ENCODE assay signal across 9 cellular contexts in genomic region chr2:113896791-113897190, GRCh38. TPM values are rescaled to one million over a fixed set of nuclear protein-coding genes. Genes with fewer than 3 reads are reported as not detected.
DNase-seq lines count a peak whose midpoint lies in the region; ATAC-seq and TF ChIP-seq lines count a peak whose summit lies in the region.
"Had no signal": no experiment of that assay in that cellular context is flagged by ENCODE, and none has a peak within 500 bp of the region (broad histone marks: within the 10 kb centered on the region; RNA-seq: fewer than 3 reads in every experiment).

No MANE protein-coding gene starts in this region.

- peak overlapping the region in 4 of 8 donors; percentile 16 to 91 (median 64) for H3K27ac Mint-ChIP-seq in CD8-positive, alpha-beta memory T cell
- H3K27ac Mint-ChIP-seq in central memory CD8-positive, alpha-beta T cell (ENCODE audit: low read depth), result no peak overlapping the region
- peak overlapping the region in 2 of 3 experiments; percentile 27 to 59 for H3K27ac Mint-ChIP-seq in nephron

- H3K27ac ChIP-seq in CD8-positive, alpha-beta memory T cell (ENCODE audit: low read depth, low read length), result no peak overlapping the region
- H3K27ac ChIP-seq in HL-60 (replicated peaks), result peak overlapping the region; percentile 27
- H3K27ac ChIP-seq: vagina had no signal

- CTCF ChIA-PET in CD8-positive, alpha-beta memory T cell (lab: Charles Lee), result interaction anchor here (1.1 to 1.4 kb wide), 2 partner anchors 17 to 141 kb away, joined by 4 read pairs; partner anchors contain the start of gene SLC35F5

- H3K4me1 Mint-ChIP-seq in CD8-positive, alpha-beta memory T cell, result peaks cover 95 to 100% (median 100%) of the 10 kb centered on the region in 3 donors
- H3K4me1 Mint-ChIP-seq in central memory CD8-positive, alpha-beta T cell, result peaks cover 90% of the 10 kb centered on the region
- H3K4me1 Mint-ChIP-seq in nephron, result peaks cover 68% of the 10 kb centered on the region

- no peak overlapping the region for H3K4me3 ChIP-seq in CD8-positive, alpha-beta memory T cell (ENCODE audit: low read length)
- no peak overlapping the region for H3K4me3 ChIP-seq in HL-60 (replicated peaks; ENCODE audit: insufficient read depth, low read length)
- H3K4me3 ChIP-seq: vagina had no signal

- in situ Hi-C loops in ACHN (cut with HindIII; ENCODE audit: low pct_ligation_motif_present, low pct_unique_long_range_greater_than_20kb, low sequenced_read_pairs), result no loop called here

- H3K9me3 Mint-ChIP-seq in CD8-positive, alpha-beta memory T cell, result no peaks in the 10 kb centered on the region
- H3K9me3 Mint-ChIP-seq in central memory CD8-positive, alpha-beta T cell, result no peaks in the 10 kb centered on the region
- no peaks in the 10 kb centered on the region for H3K9me3 Mint-ChIP-seq in nephron

- DNase-seq in CD8-positive, alpha-beta memory T cell, result no peak
- no peak for DNase-seq in HL-60 (ENCODE audit: low read depth in 1 of 2, low spot score in 1 of 2)
- DNase-seq in central memory CD8-positive, alpha-beta T cell (ENCODE audit: low spot score in 2 of 2), result no peak
- DNase-seq in ACHN, result no peak
- no peak for DNase-seq in DMS79 treated with DMSO at 0.1 percent for 48 hours (lab: John Stamatoyannopoulos, UW)
- DNase-seq in 8988T, result no peak
- DNase-seq: NCI-H1930 had no signal

- H3K9me3 ChIP-seq in CD8-positive, alpha-beta memory T cell (ENCODE audit: low read length), result no peaks in the 10 kb centered on the region
- H3K9me3 ChIP-seq: vagina had no signal

- ATAC-seq in central memory CD8-positive, alpha-beta T cell (replicated peaks; ENCODE audit: extremely low read depth, poor library complexity, severe bottlenecking), result no peak

- peak overlapping the region; percentile 31 to 99 (median 91) for H3K4me3 Mint-ChIP-seq in CD8-positive, alpha-beta memory T cell
- H3K4me3 Mint-ChIP-seq in central memory CD8-positive, alpha-beta T cell, result peak overlapping the region; percentile 87
- H3K4me3 Mint-ChIP-seq in nephron, result no peak overlapping the region

- POLR2A ChIA-PET in CD8-positive, alpha-beta memory T cell (lab: Charles Lee), result no interaction called here

- H3K27me3 Mint-ChIP-seq in CD8-positive, alpha-beta memory T cell, result no peaks in the 10 kb centered on the region
- no peaks in the 10 kb centered on the region for H3K27me3 Mint-ChIP-seq in central memory CD8-positive, alpha-beta T cell
- H3K27me3 Mint-ChIP-seq in nephron (ENCODE audit: low read depth), result no peaks in the 10 kb centered on the region

- H3K27me3 ChIP-seq in CD8-positive, alpha-beta memory T cell (ENCODE audit: insufficient read depth, low read length, poor library complexity, severe bottlenecking), result no peaks in the 10 kb centered on the region
- no peaks in the 10 kb centered on the region for H3K27me3 ChIP-seq in HL-60 (ENCODE audit: insufficient read depth, poor library complexity, severe bottlenecking)
- H3K27me3 ChIP-seq: vagina had no signal

- no peaks in the 10 kb centered on the region for H3K36me3 ChIP-seq in CD8-positive, alpha-beta memory T cell (ENCODE audit: insufficient read depth, low read length)
- H3K36me3 ChIP-seq: vagina had no signal

- peaks cover 98% of the 10 kb centered on the region for H3K4me1 ChIP-seq in CD8-positive, alpha-beta memory T cell (ENCODE audit: insufficient read depth, low read length)

- peaks cover 0 to 33% (median 21%) of the 10 kb centered on the region in 3 donors for H3K36me3 Mint-ChIP-seq in CD8-positive, alpha-beta memory T cell
- peaks cover 48% of the 10 kb centered on the region for H3K36me3 Mint-ChIP-seq in central memory CD8-positive, alpha-beta T cell (ENCODE audit: insufficient read depth)
- peaks cover 17% of the 10 kb centered on the region for H3K36me3 Mint-ChIP-seq in nephron (ENCODE audit: low read depth)

- no peak for TF ChIP-seq CTCF in HL-60 (IDR thresholded peaks at IDR 0.05; ENCODE audit: insufficient read depth, low read length)
- no peak for TF ChIP-seq CTCF in nephron (IDR thresholded peaks at IDR 0.05; ENCODE audit: unreplicated experiment in 3 of 3)

RNA-seq across cellular contexts. Expression of gene ACTR3, which starts 6.9 kb away (rescaled TPM):
- total RNA-seq in CD8-positive, alpha-beta memory T cell, result 100 to 1,000 TPM; 512 to 532 TPM
- polyA plus RNA-seq in CD8-positive, alpha-beta memory T cell, result 478 TPM

Comparison
In these comparisons a context has a peak if more than half of its experiments do, and no peak if none do; other contexts are left out.
1. H3K4me3 Mint-ChIP-seq: peak in CD8-positive, alpha-beta memory T cell (7 of 7) and central memory CD8-positive, alpha-beta T cell (single experiment); none in nephron (0 of 3).